In the genomic region with DNA sequence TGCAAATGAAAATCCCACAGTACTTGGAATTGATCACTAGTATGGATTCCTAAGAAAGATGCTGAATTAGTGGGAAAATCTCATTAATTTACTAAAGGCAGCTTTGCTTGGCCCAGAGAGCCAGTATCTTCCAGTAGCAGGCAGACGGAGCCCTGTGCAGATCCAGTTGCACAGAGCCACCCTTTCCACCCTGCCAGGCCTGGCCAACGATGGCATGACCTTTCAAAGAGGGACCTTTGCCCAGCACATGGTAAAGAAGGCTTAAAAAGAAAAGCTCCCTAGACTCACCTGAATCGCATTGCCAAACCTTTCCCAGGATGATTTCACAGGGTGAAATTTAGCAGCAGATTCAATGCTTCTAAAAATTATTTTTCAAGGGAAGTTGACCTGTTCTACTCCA, we compare ENCODE assay signal across 2 cellular contexts.
TF ChIP-seq lines count a peak whose summit lies in the region.

No MANE protein-coding gene starts in this region.

TF ChIP-seq in liver, 16 proteins besides CTCF, POLR2A, EP300 and RAD21 (continued from another document):
- TF ChIP-seq, protein P1, sequence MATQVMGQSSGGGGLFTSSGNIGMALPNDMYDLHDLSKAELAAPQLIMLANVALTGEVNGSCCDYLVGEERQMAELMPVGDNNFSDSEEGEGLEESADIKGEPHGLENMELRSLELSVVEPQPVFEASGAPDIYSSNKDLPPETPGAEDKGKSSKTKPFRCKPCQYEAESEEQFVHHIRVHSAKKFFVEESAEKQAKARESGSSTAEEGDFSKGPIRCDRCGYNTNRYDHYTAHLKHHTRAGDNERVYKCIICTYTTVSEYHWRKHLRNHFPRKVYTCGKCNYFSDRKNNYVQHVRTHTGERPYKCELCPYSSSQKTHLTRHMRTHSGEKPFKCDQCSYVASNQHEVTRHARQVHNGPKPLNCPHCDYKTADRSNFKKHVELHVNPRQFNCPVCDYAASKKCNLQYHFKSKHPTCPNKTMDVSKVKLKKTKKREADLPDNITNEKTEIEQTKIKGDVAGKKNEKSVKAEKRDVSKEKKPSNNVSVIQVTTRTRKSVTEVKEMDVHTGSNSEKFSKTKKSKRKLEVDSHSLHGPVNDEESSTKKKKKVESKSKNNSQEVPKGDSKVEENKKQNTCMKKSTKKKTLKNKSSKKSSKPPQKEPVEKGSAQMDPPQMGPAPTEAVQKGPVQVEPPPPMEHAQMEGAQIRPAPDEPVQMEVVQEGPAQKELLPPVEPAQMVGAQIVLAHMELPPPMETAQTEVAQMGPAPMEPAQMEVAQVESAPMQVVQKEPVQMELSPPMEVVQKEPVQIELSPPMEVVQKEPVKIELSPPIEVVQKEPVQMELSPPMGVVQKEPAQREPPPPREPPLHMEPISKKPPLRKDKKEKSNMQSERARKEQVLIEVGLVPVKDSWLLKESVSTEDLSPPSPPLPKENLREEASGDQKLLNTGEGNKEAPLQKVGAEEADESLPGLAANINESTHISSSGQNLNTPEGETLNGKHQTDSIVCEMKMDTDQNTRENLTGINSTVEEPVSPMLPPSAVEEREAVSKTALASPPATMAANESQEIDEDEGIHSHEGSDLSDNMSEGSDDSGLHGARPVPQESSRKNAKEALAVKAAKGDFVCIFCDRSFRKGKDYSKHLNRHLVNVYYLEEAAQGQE (IDR thresholded peaks at IDR 0.05), result no peak
- no peak for TF ChIP-seq TAF1 (conservative IDR thresholded peaks at IDR 0.05)
- TF ChIP-seq, protein P2, sequence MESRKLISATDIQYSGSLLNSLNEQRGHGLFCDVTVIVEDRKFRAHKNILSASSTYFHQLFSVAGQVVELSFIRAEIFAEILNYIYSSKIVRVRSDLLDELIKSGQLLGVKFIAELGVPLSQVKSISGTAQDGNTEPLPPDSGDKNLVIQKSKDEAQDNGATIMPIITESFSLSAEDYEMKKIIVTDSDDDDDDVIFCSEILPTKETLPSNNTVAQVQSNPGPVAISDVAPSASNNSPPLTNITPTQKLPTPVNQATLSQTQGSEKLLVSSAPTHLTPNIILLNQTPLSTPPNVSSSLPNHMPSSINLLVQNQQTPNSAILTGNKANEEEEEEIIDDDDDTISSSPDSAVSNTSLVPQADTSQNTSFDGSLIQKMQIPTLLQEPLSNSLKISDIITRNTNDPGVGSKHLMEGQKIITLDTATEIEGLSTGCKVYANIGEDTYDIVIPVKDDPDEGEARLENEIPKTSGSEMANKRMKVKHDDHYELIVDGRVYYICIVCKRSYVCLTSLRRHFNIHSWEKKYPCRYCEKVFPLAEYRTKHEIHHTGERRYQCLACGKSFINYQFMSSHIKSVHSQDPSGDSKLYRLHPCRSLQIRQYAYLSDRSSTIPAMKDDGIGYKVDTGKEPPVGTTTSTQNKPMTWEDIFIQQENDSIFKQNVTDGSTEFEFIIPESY (IDR thresholded peaks at IDR 0.05), result no peak

TF ChIP-seq in HepG2, 621 proteins besides CTCF, POLR2A, EP300 and RAD21:
- TF ChIP-seq, protein P3, sequence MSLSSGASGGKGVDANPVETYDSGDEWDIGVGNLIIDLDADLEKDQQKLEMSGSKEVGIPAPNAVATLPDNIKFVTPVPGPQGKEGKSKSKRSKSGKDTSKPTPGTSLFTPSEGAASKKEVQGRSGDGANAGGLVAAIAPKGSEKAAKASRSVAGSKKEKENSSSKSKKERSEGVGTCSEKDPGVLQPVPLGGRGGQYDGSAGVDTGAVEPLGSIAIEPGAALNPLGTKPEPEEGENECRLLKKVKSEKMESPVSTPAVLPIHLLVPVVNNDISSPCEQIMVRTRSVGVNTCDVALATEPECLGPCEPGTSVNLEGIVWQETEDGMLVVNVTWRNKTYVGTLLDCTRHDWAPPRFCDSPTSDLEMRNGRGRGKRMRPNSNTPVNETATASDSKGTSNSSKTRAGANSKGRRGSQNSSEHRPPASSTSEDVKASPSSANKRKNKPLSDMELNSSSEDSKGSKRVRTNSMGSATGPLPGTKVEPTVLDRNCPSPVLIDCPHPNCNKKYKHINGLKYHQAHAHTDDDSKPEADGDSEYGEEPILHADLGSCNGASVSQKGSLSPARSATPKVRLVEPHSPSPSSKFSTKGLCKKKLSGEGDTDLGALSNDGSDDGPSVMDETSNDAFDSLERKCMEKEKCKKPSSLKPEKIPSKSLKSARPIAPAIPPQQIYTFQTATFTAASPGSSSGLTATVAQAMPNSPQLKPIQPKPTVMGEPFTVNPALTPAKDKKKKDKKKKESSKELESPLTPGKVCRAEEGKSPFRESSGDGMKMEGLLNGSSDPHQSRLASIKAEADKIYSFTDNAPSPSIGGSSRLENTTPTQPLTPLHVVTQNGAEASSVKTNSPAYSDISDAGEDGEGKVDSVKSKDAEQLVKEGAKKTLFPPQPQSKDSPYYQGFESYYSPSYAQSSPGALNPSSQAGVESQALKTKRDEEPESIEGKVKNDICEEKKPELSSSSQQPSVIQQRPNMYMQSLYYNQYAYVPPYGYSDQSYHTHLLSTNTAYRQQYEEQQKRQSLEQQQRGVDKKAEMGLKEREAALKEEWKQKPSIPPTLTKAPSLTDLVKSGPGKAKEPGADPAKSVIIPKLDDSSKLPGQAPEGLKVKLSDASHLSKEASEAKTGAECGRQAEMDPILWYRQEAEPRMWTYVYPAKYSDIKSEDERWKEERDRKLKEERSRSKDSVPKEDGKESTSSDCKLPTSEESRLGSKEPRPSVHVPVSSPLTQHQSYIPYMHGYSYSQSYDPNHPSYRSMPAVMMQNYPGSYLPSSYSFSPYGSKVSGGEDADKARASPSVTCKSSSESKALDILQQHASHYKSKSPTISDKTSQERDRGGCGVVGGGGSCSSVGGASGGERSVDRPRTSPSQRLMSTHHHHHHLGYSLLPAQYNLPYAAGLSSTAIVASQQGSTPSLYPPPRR (CRISPR knock-in tag; IDR thresholded peaks at IDR 0.05; ENCODE audit: borderline replicate concordance), result no peak
- no peak for TF ChIP-seq JUNB (CRISPR knock-in tag; IDR thresholded peaks at IDR 0.05; ENCODE audit: borderline replicate concordance)
- TF ChIP-seq ZNF75D (CRISPR knock-in tag; IDR thresholded peaks at IDR 0.05; ENCODE audit: borderline replicate concordance), result no peak
- TF ChIP-seq ZNF891 (CRISPR knock-in tag; IDR thresholded peaks at IDR 0.05), result no peak
- no peak for TF ChIP-seq ZBTB42 (CRISPR knock-in tag; IDR thresholded peaks at IDR 0.05)
- no peak for TF ChIP-seq ELF4 (CRISPR knock-in tag; IDR thresholded peaks at IDR 0.05; ENCODE audit: borderline replicate concordance)
- TF ChIP-seq, protein P4, sequence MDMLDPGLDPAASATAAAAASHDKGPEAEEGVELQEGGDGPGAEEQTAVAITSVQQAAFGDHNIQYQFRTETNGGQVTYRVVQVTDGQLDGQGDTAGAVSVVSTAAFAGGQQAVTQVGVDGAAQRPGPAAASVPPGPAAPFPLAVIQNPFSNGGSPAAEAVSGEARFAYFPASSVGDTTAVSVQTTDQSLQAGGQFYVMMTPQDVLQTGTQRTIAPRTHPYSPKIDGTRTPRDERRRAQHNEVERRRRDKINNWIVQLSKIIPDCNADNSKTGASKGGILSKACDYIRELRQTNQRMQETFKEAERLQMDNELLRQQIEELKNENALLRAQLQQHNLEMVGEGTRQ (IDR thresholded peaks at IDR 0.05; ENCODE audit: low read depth, low read length), result no peak
- TF ChIP-seq, protein P4 (CRISPR knock-in tag; IDR thresholded peaks at IDR 0.05; ENCODE audit: borderline replicate concordance), result no peak
- TF ChIP-seq STAG1 (CRISPR knock-in tag; IDR thresholded peaks at IDR 0.05), result no peak
- TF ChIP-seq HDAC6 (IDR thresholded peaks at IDR 0.05; ENCODE audit: low read depth, low read length), result no peak
- TF ChIP-seq, protein P5, sequence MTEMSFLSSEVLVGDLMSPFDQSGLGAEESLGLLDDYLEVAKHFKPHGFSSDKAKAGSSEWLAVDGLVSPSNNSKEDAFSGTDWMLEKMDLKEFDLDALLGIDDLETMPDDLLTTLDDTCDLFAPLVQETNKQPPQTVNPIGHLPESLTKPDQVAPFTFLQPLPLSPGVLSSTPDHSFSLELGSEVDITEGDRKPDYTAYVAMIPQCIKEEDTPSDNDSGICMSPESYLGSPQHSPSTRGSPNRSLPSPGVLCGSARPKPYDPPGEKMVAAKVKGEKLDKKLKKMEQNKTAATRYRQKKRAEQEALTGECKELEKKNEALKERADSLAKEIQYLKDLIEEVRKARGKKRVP (CRISPR knock-in tag; IDR thresholded peaks at IDR 0.05), result no peak
- no peak for TF ChIP-seq SATB2 (CRISPR knock-in tag; IDR thresholded peaks at IDR 0.05)
- TF ChIP-seq, protein P6, sequence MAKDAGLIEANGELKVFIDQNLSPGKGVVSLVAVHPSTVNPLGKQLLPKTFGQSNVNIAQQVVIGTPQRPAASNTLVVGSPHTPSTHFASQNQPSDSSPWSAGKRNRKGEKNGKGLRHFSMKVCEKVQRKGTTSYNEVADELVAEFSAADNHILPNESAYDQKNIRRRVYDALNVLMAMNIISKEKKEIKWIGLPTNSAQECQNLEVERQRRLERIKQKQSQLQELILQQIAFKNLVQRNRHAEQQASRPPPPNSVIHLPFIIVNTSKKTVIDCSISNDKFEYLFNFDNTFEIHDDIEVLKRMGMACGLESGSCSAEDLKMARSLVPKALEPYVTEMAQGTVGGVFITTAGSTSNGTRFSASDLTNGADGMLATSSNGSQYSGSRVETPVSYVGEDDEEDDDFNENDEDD (CRISPR knock-in tag; IDR thresholded peaks at IDR 0.05; ENCODE audit: borderline replicate concordance), result no peak
- TF ChIP-seq, protein P1 (IDR thresholded peaks at IDR 0.05; ENCODE audit: borderline replicate concordance in 1 of 2, low read depth in 1 of 2, low read length in 2 of 2), result no peak
